Comparison of ENCODE assay signal across 4 cellular contexts in the genomic region with DNA sequence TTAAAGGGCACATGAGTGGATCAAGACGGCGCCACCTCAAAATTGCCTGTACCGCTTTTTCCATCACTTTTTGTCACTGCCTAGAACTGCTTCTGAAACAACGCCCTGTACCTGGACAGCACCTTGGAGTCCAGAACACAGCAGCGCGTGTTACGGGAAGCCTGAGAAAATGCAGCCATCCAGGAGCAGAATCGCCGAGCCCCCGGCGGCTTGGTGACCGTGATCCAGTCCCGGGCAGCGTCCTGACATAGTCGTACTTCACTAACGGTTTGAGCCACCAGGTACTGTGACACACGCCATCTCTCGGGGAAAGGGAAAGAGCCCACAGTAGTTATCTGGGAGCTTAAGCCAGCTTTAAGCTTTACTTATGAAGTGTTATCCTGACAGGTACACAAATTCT.
"Had no signal": no experiment of that assay in that cellular context is flagged by ENCODE, and none has a peak within 500 bp of the region (broad histone marks: within the 10 kb centered on the region; RNA-seq: fewer than 3 reads in every experiment).

No MANE protein-coding gene starts in this region.

- DNase-seq: IMR-90 had no signal

- H3K4me3 ChIP-seq: K562 had no signal

- H3K27ac ChIP-seq: HL-60 had no signal

- ATAC-seq: HepG2, K562 had no signal
